10 cellular contexts compared by ENCODE assay signal in genomic region chr5:56851258-56851941, GRCh38. TPM values are rescaled to one million over a fixed set of nuclear protein-coding genes. Genes with fewer than 3 reads are reported as not detected.
DNase-seq lines count a peak whose midpoint lies in the region; ATAC-seq and TF ChIP-seq lines count a peak whose summit lies in the region.
"Had no signal": no experiment of that assay in that cellular context is flagged by ENCODE, and none has a peak within 500 bp of the region (broad histone marks: within the 10 kb centered on the region; RNA-seq: fewer than 3 reads in every experiment).

No MANE protein-coding gene starts in this region.

- intact Hi-C loops in activated CD4-positive, alpha-beta T cell treated with anti-CD3 and anti-CD28 coated beads for 36 hours (cut with DNase I, micrococcal nuclease) = loop anchor here in 1 of 2 experiments (5.0 kb wide), 1 partner anchor 34 kb away; the partner anchor contains the start of gene MAP3K1
- intact Hi-C loops in A673 (cut with micrococcal nuclease; ENCODE audit: unreplicated experiment) = no loop called here

- no peaks in the 10 kb centered on the region for H3K27me3 Mint-ChIP-seq in activated CD4-positive, alpha-beta T cell treated with anti-CD3 and anti-CD28 coated beads for 36 hours
- H3K27me3 Mint-ChIP-seq in immature natural killer cell (ENCODE audit: low read depth in 3 of 3) = peaks cover 0 to 2% (median 0%) of the 10 kb centered on the region in 3 donors

- no peaks in the 10 kb centered on the region for H3K36me3 Mint-ChIP-seq in activated CD4-positive, alpha-beta T cell treated with anti-CD3 and anti-CD28 coated beads for 36 hours (ENCODE audit: low read depth)
- H3K36me3 Mint-ChIP-seq in immature natural killer cell = no peaks in the 10 kb centered on the region

- no peak overlapping the region for H3K4me3 ChIP-seq in astrocyte of the cerebellum (ENCODE audit: low read depth, low read length)
- H3K4me3 ChIP-seq in skeletal muscle satellite cell (ENCODE audit: low read length) = no peak overlapping the region
- H3K4me3 ChIP-seq in A673 (ENCODE audit: low read depth, low read length, poor library complexity, severe bottlenecking) = no peak overlapping the region
- H3K4me3 ChIP-seq: MG63 had no signal

- H3K27ac ChIP-seq in A673 (ENCODE audit: low read depth, low read length, poor library complexity, severe bottlenecking) = no peak overlapping the region

- POLR2A ChIA-PET in activated CD4-positive, alpha-beta T cell treated with anti-CD3 and anti-CD28 coated beads for 36 hours (lab: Charles Lee) = no interaction called here
- POLR2A ChIA-PET in A673 (lab: Charles Lee; ENCODE audit: low non-redundant PET) = interaction anchor here (0.7 kb wide), 1 partner anchor 393 kb away, joined by 6 read pairs; no protein-coding TSS in a partner anchor

- H3K36me3 ChIP-seq in skeletal muscle satellite cell (ENCODE audit: insufficient read depth, low read length) (no peaks in the 10 kb centered on the region), A673 (ENCODE audit: insufficient read depth, low read length, poor library complexity, severe bottlenecking) (no peaks in the 10 kb centered on the region)
- H3K36me3 ChIP-seq: MG63 had no signal

- no peaks in the 10 kb centered on the region for H3K27me3 ChIP-seq in skeletal muscle satellite cell (ENCODE audit: control insufficient read depth, insufficient read depth, low read length)
- no peaks in the 10 kb centered on the region for H3K27me3 ChIP-seq in A673 (replicated peaks; ENCODE audit: insufficient read depth, low read depth, low read length, poor library complexity)
- H3K27me3 ChIP-seq: MG63 had no signal

- peaks cover 12% of the 10 kb centered on the region for H3K4me1 ChIP-seq in skeletal muscle satellite cell (ENCODE audit: control insufficient read depth, insufficient read depth, low read length)
- H3K4me1 ChIP-seq in A673 (ENCODE audit: insufficient read depth, low read length, poor library complexity, severe bottlenecking) = no peaks in the 10 kb centered on the region

- peak overlapping the region; percentile 26 for H3K4me2 ChIP-seq in skeletal muscle satellite cell (ENCODE audit: low read length)

- in situ Hi-C loops in astrocyte of the cerebellum (cut with HindIII; ENCODE audit: low sequenced_read_pairs) = loop anchor here (10.0 kb wide), 1 partner anchor 587 kb away; no protein-coding TSS in a partner anchor

- H3K27ac Mint-ChIP-seq in activated CD4-positive, alpha-beta T cell treated with anti-CD3 and anti-CD28 coated beads for 36 hours = peak overlapping the region; percentile 44
- H3K27ac Mint-ChIP-seq in immature natural killer cell = peak overlapping the region; percentile 5 to 88 (median 66)

- TF ChIP-seq CTCF in astrocyte of the cerebellum (IDR thresholded peaks at IDR 0.05; ENCODE audit: low read depth, low read length, missing control alignments) (no peak), A673 (conservative IDR thresholded peaks at IDR 0.05; ENCODE audit: low read depth, low read length) (no peak)

- ATAC-seq in activated CD4-positive, alpha-beta T cell treated with anti-CD3 and anti-CD28 coated beads for 36 hours = peak; percentile 10
- no peak for ATAC-seq in HG03565 (IDR thresholded peaks at IDR 0.05; ENCODE audit: unreplicated experiment)

- no TSS peak for BruUV-seq in A673 (replicated peaks; lab: Mats Ljungman, UMichigan)

- H3K9me3 ChIP-seq in skeletal muscle satellite cell (replicated peaks; ENCODE audit: low read length) (no peaks in the 10 kb centered on the region), A673 (ENCODE audit: low read depth, low read length, poor library complexity, severe bottlenecking) (no peaks in the 10 kb centered on the region)
- H3K9me3 ChIP-seq: MG63 had no signal

- H3K9me3 Mint-ChIP-seq in activated CD4-positive, alpha-beta T cell treated with anti-CD3 and anti-CD28 coated beads for 36 hours (ENCODE audit: low read depth) = no peaks in the 10 kb centered on the region
- no peaks in the 10 kb centered on the region for H3K9me3 Mint-ChIP-seq in immature natural killer cell

- CTCF ChIA-PET in activated CD4-positive, alpha-beta T cell treated with anti-CD3 and anti-CD28 coated beads for 36 hours (lab: Charles Lee) = interaction anchor here (1.2 to 1.3 kb wide), 3 partner anchors 13 to 581 kb away, joined by 3 to 4 read pairs (median 4); no protein-coding TSS in a partner anchor
- CTCF ChIA-PET in A673 (lab: Charles Lee) = no interaction called here

- peak overlapping the region; percentile 19 for H3K4me3 Mint-ChIP-seq in activated CD4-positive, alpha-beta T cell treated with anti-CD3 and anti-CD28 coated beads for 36 hours
- H3K4me3 Mint-ChIP-seq in immature natural killer cell = peak overlapping the region; percentile 45 to 80 (median 72)

- H3K9ac ChIP-seq in skeletal muscle satellite cell (ENCODE audit: low read depth, low read length) = no peak overlapping the region

- peaks cover 82% of the 10 kb centered on the region for H3K4me1 Mint-ChIP-seq in activated CD4-positive, alpha-beta T cell treated with anti-CD3 and anti-CD28 coated beads for 36 hours
- H3K4me1 Mint-ChIP-seq in immature natural killer cell = peaks cover 81 to 95% of the 10 kb centered on the region in 2 donors

- DNase-seq in activated CD4-positive, alpha-beta T cell treated with anti-CD3 and anti-CD28 coated beads for 36 hours = no peak
- DNase-seq in activated CD4-positive, alpha-beta T cell treated with anti-CD3 and anti-CD28 coated beads for 48 hours = no peak
- DNase-seq in astrocyte of the cerebellum (ENCODE audit: low read depth) = peak; percentile 15
- DNase-seq in immature natural killer cell = no peak
- DNase-seq in OCI-M1 (lab: John Stamatoyannopoulos, UW) = no peak
- no peak for DNase-seq in A673 (ENCODE audit: low spot score)
- DNase-seq: activated CD4-positive, CD25-positive, alpha-beta regulatory T cell; MG63 had no signal

RNA-seq across cellular contexts. Expression of gene MAP3K1, which starts 36.1 kb away (rescaled TPM):
- 10 to 100 TPM; 22.3 to 22.9 TPM for total RNA-seq in activated CD4-positive, alpha-beta T cell treated with anti-CD3 and anti-CD28 coated beads for 36 hours
- polyA plus RNA-seq in immature natural killer cell = 10 to 100 TPM in 2 of 3 donors, 1 to 10 TPM in 1; 5.8 to 16.7 (median 10.2) TPM
- total RNA-seq in skeletal muscle satellite cell (2012; rRNA removed) = 3.3 and 3.5 TPM in 2 replicates
- 6.3 and 7.2 TPM in 2 replicates for total RNA-seq in A673 (2021)

RNA-seq across cellular contexts. Expression of gene SETD9, which starts 58.0 kb away (rescaled TPM):
- 1 to 10 TPM; 5.4 to 6.8 TPM for total RNA-seq in activated CD4-positive, alpha-beta T cell treated with anti-CD3 and anti-CD28 coated beads for 36 hours
- 10 to 100 TPM in 2 of 3 donors, 1 to 10 TPM in 1; 4.3 to 14.1 (median 10.2) TPM for polyA plus RNA-seq in immature natural killer cell
- total RNA-seq in skeletal muscle satellite cell (2012; rRNA removed) = 16.5 and 16.8 TPM in 2 replicates
- 10.0 and 11.9 TPM in 2 replicates for total RNA-seq in A673 (2021)
